In the genomic region with DNA sequence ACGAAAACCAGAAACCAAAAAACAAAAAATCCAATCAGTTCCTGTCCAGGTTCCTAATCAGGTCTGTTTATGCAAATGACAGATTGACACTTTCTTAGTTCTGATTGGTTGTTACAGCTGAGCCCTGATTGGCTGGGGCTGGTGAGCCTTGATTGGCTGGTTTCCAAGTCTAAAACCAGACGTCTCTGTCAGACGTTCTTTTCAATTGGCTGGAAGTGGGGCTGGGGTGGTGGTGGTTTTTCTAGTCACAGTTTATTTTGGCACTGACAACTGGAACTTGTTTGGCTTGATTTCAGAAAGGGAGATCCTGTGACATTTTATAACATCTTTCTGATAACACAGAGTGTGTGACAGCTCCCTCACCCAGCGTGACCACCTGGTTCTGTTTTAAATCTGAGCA, we compare ENCODE assay signal across 16 cellular contexts. TPM values are rescaled to one million over a fixed set of nuclear protein-coding genes. Genes with fewer than 3 reads are reported as not detected.
"Had no signal": no experiment of that assay in that cellular context is flagged by ENCODE, and none has a peak within 500 bp of the region (broad histone marks: within the 10 kb centered on the region; RNA-seq: fewer than 3 reads in every experiment).

No MANE protein-coding gene starts in this region.

- H3K79me2 ChIP-seq: hepatocyte had no signal

- H3K36me3 ChIP-seq: cardiac muscle cell, esophagus muscularis mucosa, neural progenitor cell, right lobe of liver had no signal

- H3K9ac ChIP-seq: neural progenitor cell had no signal

- H3K9me3 ChIP-seq: esophagus muscularis mucosa, right lobe of liver had no signal

- H3K4me1 ChIP-seq: esophagus muscularis mucosa, neural progenitor cell, right lobe of liver had no signal

- DNase-seq: activated CD4-positive, alpha-beta memory T cell treated with anti-CD3 and anti-CD28 coated beads for 36 hours; activated CD4-positive, alpha-beta T cell treated with anti-CD3 and anti-CD28 coated beads for 1 hour; activated CD8-positive, alpha-beta memory T cell treated with anti-CD3 and anti-CD28 coated beads, Interleukin-2, amount 10 ng/mL, durations not matched to agents 7 days and 5 days; activated naive CD4-positive, alpha-beta T cell treated with anti-CD3 and anti-CD28 coated beads, Interleukin-2, amount 10 ng/mL, durations not matched to agents 7 days and 5 days; activated T-cell treated with anti-CD3 and anti-CD28 coated beads, Interleukin-2, amount 50 U/mL, for 1 hour; islet precursor cell; naive B cell; right lobe of liver; stimulated activated naive CD8-positive, alpha-beta T cell treated with anti-CD3 and anti-CD28 coated beads, Interleukin-15, Interleukin-2, amounts not matched to agents 100 U/mL and 50 U/mL, for 24 hours; T1000 had no signal

- ATAC-seq: activated CD8-positive, alpha-beta memory T cell treated with anti-CD3 and anti-CD28 coated beads, Interleukin-2, amount 10 ng/mL, durations not matched to agents 7 days and 5 days; right lobe of liver; stimulated activated naive CD8-positive, alpha-beta T cell treated with anti-CD3 and anti-CD28 coated beads, Interleukin-15, Interleukin-2, amounts not matched to agents 100 U/mL and 50 U/mL, for 24 hours had no signal

- H3K4me3 ChIP-seq: cardiac muscle cell, esophagus muscularis mucosa, hepatocyte, neural progenitor cell, right lobe of liver had no signal

- FAIRE-seq: astrocyte, colon had no signal

- H3K27ac ChIP-seq: cardiac muscle cell, esophagus muscularis mucosa, hepatocyte, neural progenitor cell, right lobe of liver had no signal

- H3K4me2 ChIP-seq: hepatocyte, neural progenitor cell had no signal

- H3K27me3 ChIP-seq: cardiac muscle cell, esophagus muscularis mucosa, hepatocyte, neural progenitor cell, right lobe of liver had no signal

- H2AFZ ChIP-seq: hepatocyte, neural progenitor cell had no signal

RNA-seq across cellular contexts. Expression of gene PRICKLE1, which starts 36.1 kb away (rescaled TPM):
- total RNA-seq: activated CD4-positive, alpha-beta memory T cell treated with anti-CD3 and anti-CD28 coated beads for 36 hours had no signal
